30 cellular contexts compared by ENCODE assay signal in the genomic region with DNA sequence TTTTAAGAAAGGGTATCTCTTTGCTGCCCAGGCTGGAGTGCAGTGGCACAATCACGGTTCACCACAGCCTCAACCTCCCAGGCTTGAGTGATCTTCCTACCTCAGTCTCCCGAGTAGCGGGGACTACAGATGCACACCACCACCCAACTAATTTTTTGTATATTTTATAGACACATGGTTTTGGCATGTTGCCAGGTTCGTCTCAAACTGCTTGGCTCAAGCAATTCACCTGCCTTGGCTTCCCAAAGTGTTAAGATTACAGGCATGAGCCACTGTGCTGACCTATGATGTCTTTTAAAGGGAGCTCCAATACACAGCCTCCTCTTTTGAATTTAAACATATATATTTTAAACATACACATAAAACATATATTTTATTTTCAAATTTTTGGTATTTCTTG.
"Had no signal": no experiment of that assay in that cellular context is flagged by ENCODE, and none has a peak within 500 bp of the region (broad histone marks: within the 10 kb centered on the region; RNA-seq: fewer than 3 reads in every experiment).

No MANE protein-coding gene starts in this region.

- H3K36me3 ChIP-seq: brain microvascular endothelial cell, SJSA1 had no signal

- H3K4me2 ChIP-seq: KMS-11, SK-N-SH had no signal

- H3K27ac ChIP-seq: brain microvascular endothelial cell, KMS-11, SJSA1 had no signal

- H3K9me2 ChIP-seq: SK-N-SH had no signal

- H3K4me1 ChIP-seq: SJSA1 had no signal

- DNase-seq: activated CD4-positive, alpha-beta T cell treated with anti-CD3 and anti-CD28 coated beads, Interleukin-2, amount 10 ng/mL, durations not matched to agents 24 days and 14 days; activated CD4-positive, alpha-beta T cell treated with anti-CD3 and anti-CD28 coated beads, Interleukin-2, amount 50 U/mL, for 4 hours; activated CD8-positive, alpha-beta T cell treated with anti-CD3 and anti-CD28 coated beads for 36 hours; activated effector memory CD4-positive, alpha-beta T cell treated with anti-CD3 and anti-CD28 coated beads, Interleukin-2, amount 50 U/mL, for 16 hours; activated naive CD4-positive, alpha-beta T cell; activated naive CD4-positive, alpha-beta T cell treated with anti-CD3 and anti-CD28 coated beads, Interleukin-2, amount 50 U/mL, for 16 hours; activated naive CD8-positive, alpha-beta T cell treated with anti-CD3 and anti-CD28 coated beads for 36 hours; activated T-cell treated with anti-CD3 and anti-CD28 coated beads, Interleukin-2, amount 50 U/mL, for 1 hour; activated T-cell treated with anti-CD3 and anti-CD28 coated beads, Interleukin-2, amount 50 U/mL, for 72 hours; amniotic stem cell; aorta; brain microvascular endothelial cell; central memory CD4-positive, alpha-beta T cell; NCI-H1092 treated with DMSO at 0.1 percent for 48 hours; NCI-H1417; NCI-H146; NCI-H187; NCI-H2029 treated with DMSO at 0.1 percent for 48 hours; NCI-H2227 treated with DMSO at 0.1 percent for 48 hours; NCI-H446; NCI-H510A treated with DMSO at 0.1 percent for 48 hours; NCI-H526 treated with DMSO at 0.1 percent for 48 hours; NCI-H774; SHP77 treated with DMSO at 0.1 percent for 48 hours; SK-N-SH had no signal

- H3K27me3 ChIP-seq: brain microvascular endothelial cell, SJSA1 had no signal

- H3K9me3 ChIP-seq: SJSA1, SK-N-SH had no signal

- H3K9ac ChIP-seq: KMS-11, SK-N-SH had no signal

- H3K4me3 ChIP-seq: SJSA1 had no signal

- FAIRE-seq: TTC549 had no signal

- ATAC-seq: activated CD8-positive, alpha-beta T cell treated with anti-CD3 and anti-CD28 coated beads for 36 hours; activated T-cell treated with anti-CD3 and anti-CD28 coated beads, Interleukin-2, amount 50 U/mL, for 72 hours; activated T-helper 17 cell treated with anti-CD3 and anti-CD28 coated beads, Interleukin-2, amount 50 U/mL, for 72 hours; Panc1 had no signal
